18 cellular contexts compared by ENCODE assay signal in genomic region chr19:17112271-17112670, GRCh38. TPM values are rescaled to one million over a fixed set of nuclear protein-coding genes. Genes with fewer than 3 reads are reported as not detected.
DNase-seq lines count a peak whose midpoint lies in the region; ATAC-seq and TF ChIP-seq lines count a peak whose summit lies in the region.
"Had no signal": no experiment of that assay in that cellular context is flagged by ENCODE, and none has a peak within 500 bp of the region (broad histone marks: within the 10 kb centered on the region; RNA-seq: fewer than 3 reads in every experiment).

No MANE protein-coding gene starts in this region.

- no peaks in the 10 kb centered on the region for H3K9me3 ChIP-seq in upper lobe of left lung
- H3K9me3 ChIP-seq: body of pancreas had no signal

- TF ChIP-seq EP300 in upper lobe of left lung (IDR thresholded peaks at IDR 0.05), result no peak

- peak overlapping the region; percentile 56 for H3K27ac Mint-ChIP-seq in activated CD8-positive, alpha-beta T cell treated with anti-CD3 and anti-CD28 coated beads, Interleukin-2, amount 10 ng/mL, durations not matched to agents 7 days and 5 days
- H3K27ac Mint-ChIP-seq in activated CD8-positive, alpha-beta T cell treated with anti-CD3 and anti-CD28 coated beads for 36 hours, result no peak overlapping the region
- peak overlapping the region; percentile 88 for H3K27ac Mint-ChIP-seq in central memory CD8-positive, alpha-beta T cell (ENCODE audit: low read depth)
- H3K27ac Mint-ChIP-seq in natural killer cell treated with Interleukin-12 subunit alpha and Interleukin-12 subunit beta and Interleukin-15 and Interleukin-18, amount 100 ng/mL, for 72 hours, result peak overlapping the region; percentile 40 to 85
- H3K27ac Mint-ChIP-seq: mesothelial cell of epicardium had no signal

- DNase-seq in activated CD8-positive, alpha-beta T cell treated with anti-CD3 and anti-CD28 coated beads, Interleukin-2, amount 10 ng/mL, durations not matched to agents 7 days and 5 days, result no peak
- DNase-seq in activated CD8-positive, alpha-beta T cell treated with anti-CD3 and anti-CD28 coated beads for 36 hours, result no peak
- DNase-seq in central memory CD8-positive, alpha-beta T cell (ENCODE audit: low spot score in 2 of 2), result no peak
- DNase-seq in natural killer cell treated with Interleukin-12 subunit alpha and Interleukin-12 subunit beta and Interleukin-15 and Interleukin-18, amount 100 ng/mL, for 72 hours (ENCODE audit: low spot score), result no peak
- DNase-seq in upper lobe of left lung, result peak in 1 of 2 donors; percentile 76
- DNase-seq in RPMI8226, result no peak
- DNase-seq in NCI-H524 treated with DMSO at 0.1 percent for 48 hours (lab: John Stamatoyannopoulos, UW), result no peak
- DNase-seq: activated naive CD4-positive, alpha-beta T cell treated with anti-CD3 and anti-CD28 coated beads, Interleukin-2, amount 50 U/mL, for 16 hours; DMS 273 treated with DMSO at 0.1 percent for 48 hours; foreskin fibroblast; hippocampal formation; NCI-H82 had no signal

- no peaks in the 10 kb centered on the region for H3K27me3 ChIP-seq in upper lobe of left lung
- H3K27me3 ChIP-seq: body of pancreas, neural progenitor cell had no signal

- peak overlapping the region in 3 of 4 donors; percentile 5 to 79 (median 71) for H3K27ac ChIP-seq in upper lobe of left lung
- H3K27ac ChIP-seq: 22Rv1, body of pancreas, neural progenitor cell had no signal

- H3K4me1 ChIP-seq in upper lobe of left lung, result peaks cover 21 to 62% (median 40%) of the 10 kb centered on the region in 4 donors

- H3K4me3 ChIP-seq in upper lobe of left lung, result no peak overlapping the region
- H3K4me3 ChIP-seq: body of pancreas, coronary artery, neural progenitor cell had no signal

- no peak overlapping the region for H3K4me3 Mint-ChIP-seq in activated CD8-positive, alpha-beta T cell treated with anti-CD3 and anti-CD28 coated beads, Interleukin-2, amount 10 ng/mL, durations not matched to agents 7 days and 5 days
- no peak overlapping the region for H3K4me3 Mint-ChIP-seq in activated CD8-positive, alpha-beta T cell treated with anti-CD3 and anti-CD28 coated beads for 36 hours
- no peak overlapping the region for H3K4me3 Mint-ChIP-seq in central memory CD8-positive, alpha-beta T cell
- no peak overlapping the region for H3K4me3 Mint-ChIP-seq in natural killer cell treated with Interleukin-12 subunit alpha and Interleukin-12 subunit beta and Interleukin-15 and Interleukin-18, amount 100 ng/mL, for 72 hours
- H3K4me3 Mint-ChIP-seq: mesothelial cell of epicardium, neural progenitor cell had no signal

- no peaks in the 10 kb centered on the region for H3K9me3 Mint-ChIP-seq in activated CD8-positive, alpha-beta T cell treated with anti-CD3 and anti-CD28 coated beads, Interleukin-2, amount 10 ng/mL, durations not matched to agents 7 days and 5 days (ENCODE audit: insufficient read depth)
- no peaks in the 10 kb centered on the region for H3K9me3 Mint-ChIP-seq in activated CD8-positive, alpha-beta T cell treated with anti-CD3 and anti-CD28 coated beads for 36 hours
- no peaks in the 10 kb centered on the region for H3K9me3 Mint-ChIP-seq in central memory CD8-positive, alpha-beta T cell
- no peaks in the 10 kb centered on the region for H3K9me3 Mint-ChIP-seq in natural killer cell treated with Interleukin-12 subunit alpha and Interleukin-12 subunit beta and Interleukin-15 and Interleukin-18, amount 100 ng/mL, for 72 hours
- H3K9me3 Mint-ChIP-seq: mesothelial cell of epicardium, neural progenitor cell had no signal

- no peak for TF ChIP-seq POLR2A in upper lobe of left lung (IDR thresholded peaks at IDR 0.05)

- CTCF ChIA-PET in activated CD8-positive, alpha-beta T cell treated with anti-CD3 and anti-CD28 coated beads, Interleukin-2, amount 10 ng/mL, durations not matched to agents 7 days and 5 days (lab: Charles Lee), result no interaction called here
- CTCF ChIA-PET in activated CD8-positive, alpha-beta T cell treated with anti-CD3 and anti-CD28 coated beads for 36 hours (lab: Charles Lee), result no interaction called here

- H3K4me1 Mint-ChIP-seq in activated CD8-positive, alpha-beta T cell treated with anti-CD3 and anti-CD28 coated beads, Interleukin-2, amount 10 ng/mL, durations not matched to agents 7 days and 5 days (ENCODE audit: low read depth), result peaks cover 70% of the 10 kb centered on the region
- H3K4me1 Mint-ChIP-seq in activated CD8-positive, alpha-beta T cell treated with anti-CD3 and anti-CD28 coated beads for 36 hours (ENCODE audit: low read depth), result peaks cover 48% of the 10 kb centered on the region
- peaks cover 53% of the 10 kb centered on the region for H3K4me1 Mint-ChIP-seq in central memory CD8-positive, alpha-beta T cell
- peaks cover 63 to 76% of the 10 kb centered on the region in 2 donors for H3K4me1 Mint-ChIP-seq in natural killer cell treated with Interleukin-12 subunit alpha and Interleukin-12 subunit beta and Interleukin-15 and Interleukin-18, amount 100 ng/mL, for 72 hours (ENCODE audit: low read depth in 2 of 2)

- no peak for ATAC-seq in activated CD8-positive, alpha-beta T cell treated with anti-CD3 and anti-CD28 coated beads, Interleukin-2, amount 10 ng/mL, durations not matched to agents 7 days and 5 days
- ATAC-seq in activated CD8-positive, alpha-beta T cell treated with anti-CD3 and anti-CD28 coated beads for 36 hours, result no peak
- ATAC-seq in central memory CD8-positive, alpha-beta T cell (replicated peaks; ENCODE audit: extremely low read depth, poor library complexity, severe bottlenecking), result no peak
- ATAC-seq in natural killer cell treated with Interleukin-12 subunit alpha and Interleukin-12 subunit beta and Interleukin-15 and Interleukin-18, amount 100 ng/mL, for 72 hours, result no peak
- ATAC-seq in upper lobe of left lung (ENCODE audit: low FRiP score in 2 of 2) (no peak), HG03196 (IDR thresholded peaks at IDR 0.05; ENCODE audit: unreplicated experiment) (no peak)
- ATAC-seq: body of pancreas had no signal

- no peak for TF ChIP-seq CTCF in activated CD8-positive, alpha-beta T cell treated with anti-CD3 and anti-CD28 coated beads for 36 hours (IDR thresholded peaks at IDR 0.05)
- TF ChIP-seq CTCF in upper lobe of left lung (IDR thresholded peaks at IDR 0.05), result no peak

- H3K36me3 ChIP-seq in upper lobe of left lung, result peaks cover 0 to 23% (median 8%) of the 10 kb centered on the region in 4 donors
- H3K36me3 ChIP-seq: neural progenitor cell had no signal

- intact Hi-C loops in activated CD8-positive, alpha-beta T cell treated with anti-CD3 and anti-CD28 coated beads for 36 hours (cut with micrococcal nuclease), result no loop called here

- POLR2A ChIA-PET in activated CD8-positive, alpha-beta T cell treated with anti-CD3 and anti-CD28 coated beads, Interleukin-2, amount 10 ng/mL, durations not matched to agents 7 days and 5 days (lab: Charles Lee), result no interaction called here
- POLR2A ChIA-PET in activated CD8-positive, alpha-beta T cell treated with anti-CD3 and anti-CD28 coated beads for 36 hours (lab: Charles Lee), result no interaction called here

- H3K27me3 Mint-ChIP-seq in activated CD8-positive, alpha-beta T cell treated with anti-CD3 and anti-CD28 coated beads, Interleukin-2, amount 10 ng/mL, durations not matched to agents 7 days and 5 days (ENCODE audit: low read depth), result no peaks in the 10 kb centered on the region
- H3K27me3 Mint-ChIP-seq in activated CD8-positive, alpha-beta T cell treated with anti-CD3 and anti-CD28 coated beads for 36 hours, result no peaks in the 10 kb centered on the region
- no peaks in the 10 kb centered on the region for H3K27me3 Mint-ChIP-seq in central memory CD8-positive, alpha-beta T cell
- no peaks in the 10 kb centered on the region for H3K27me3 Mint-ChIP-seq in natural killer cell treated with Interleukin-12 subunit alpha and Interleukin-12 subunit beta and Interleukin-15 and Interleukin-18, amount 100 ng/mL, for 72 hours

- WGBS in upper lobe of left lung, 2 donors, result 92 to 93% methylated on average over 11 to 15 of the region's 17 CpGs

- peaks cover 75% of the 10 kb centered on the region for H3K36me3 Mint-ChIP-seq in activated CD8-positive, alpha-beta T cell treated with anti-CD3 and anti-CD28 coated beads, Interleukin-2, amount 10 ng/mL, durations not matched to agents 7 days and 5 days (ENCODE audit: low read depth)
- peaks cover 33% of the 10 kb centered on the region for H3K36me3 Mint-ChIP-seq in activated CD8-positive, alpha-beta T cell treated with anti-CD3 and anti-CD28 coated beads for 36 hours (ENCODE audit: low read depth)
- H3K36me3 Mint-ChIP-seq in central memory CD8-positive, alpha-beta T cell (ENCODE audit: insufficient read depth), result peaks cover 41% of the 10 kb centered on the region
- H3K36me3 Mint-ChIP-seq in natural killer cell treated with Interleukin-12 subunit alpha and Interleukin-12 subunit beta and Interleukin-15 and Interleukin-18, amount 100 ng/mL, for 72 hours, result peaks cover 6% of the 10 kb centered on the region

RNA-seq across cellular contexts. Expression of gene MYO9B, which starts 36.7 kb away (rescaled TPM):
- total RNA-seq in activated CD8-positive, alpha-beta T cell treated with anti-CD3 and anti-CD28 coated beads, Interleukin-2, amount 10 ng/mL, durations not matched to agents 7 days and 5 days, result 100 to 1,000 TPM; 276 to 280 TPM
- 100 to 1,000 TPM; 111 to 112 TPM for total RNA-seq in activated CD8-positive, alpha-beta T cell treated with anti-CD3 and anti-CD28 coated beads for 36 hours
- total RNA-seq in natural killer cell treated with Interleukin-12 subunit alpha and Interleukin-12 subunit beta and Interleukin-15 and Interleukin-18, amount 100 ng/mL, for 72 hours, result 100 to 1,000 TPM; 251 to 283 TPM
- 100 to 1,000 TPM in 4 of 6 donors, 10 to 100 TPM in 2; 72.3 to 408 (median 146) TPM for total RNA-seq in upper lobe of left lung

RNA-seq across cellular contexts. Expression of gene HAUS8, which starts 37.0 kb away (rescaled TPM):
- total RNA-seq in activated CD8-positive, alpha-beta T cell treated with anti-CD3 and anti-CD28 coated beads, Interleukin-2, amount 10 ng/mL, durations not matched to agents 7 days and 5 days, result 10 to 100 TPM; 66.0 to 66.7 TPM
- total RNA-seq in activated CD8-positive, alpha-beta T cell treated with anti-CD3 and anti-CD28 coated beads for 36 hours, result 10 to 100 TPM; 40.7 to 41.9 TPM
- total RNA-seq in natural killer cell treated with Interleukin-12 subunit alpha and Interleukin-12 subunit beta and Interleukin-15 and Interleukin-18, amount 100 ng/mL, for 72 hours, result 10 to 100 TPM; 25.6 to 46.1 TPM
- total RNA-seq in upper lobe of left lung, result 10 to 100 TPM in 2 of 6 donors, 1 to 10 TPM in 4; 4.9 to 21.0 (median 8.7) TPM
